Comparison of ENCODE assay signal across 16 cellular contexts in the genomic region with DNA sequence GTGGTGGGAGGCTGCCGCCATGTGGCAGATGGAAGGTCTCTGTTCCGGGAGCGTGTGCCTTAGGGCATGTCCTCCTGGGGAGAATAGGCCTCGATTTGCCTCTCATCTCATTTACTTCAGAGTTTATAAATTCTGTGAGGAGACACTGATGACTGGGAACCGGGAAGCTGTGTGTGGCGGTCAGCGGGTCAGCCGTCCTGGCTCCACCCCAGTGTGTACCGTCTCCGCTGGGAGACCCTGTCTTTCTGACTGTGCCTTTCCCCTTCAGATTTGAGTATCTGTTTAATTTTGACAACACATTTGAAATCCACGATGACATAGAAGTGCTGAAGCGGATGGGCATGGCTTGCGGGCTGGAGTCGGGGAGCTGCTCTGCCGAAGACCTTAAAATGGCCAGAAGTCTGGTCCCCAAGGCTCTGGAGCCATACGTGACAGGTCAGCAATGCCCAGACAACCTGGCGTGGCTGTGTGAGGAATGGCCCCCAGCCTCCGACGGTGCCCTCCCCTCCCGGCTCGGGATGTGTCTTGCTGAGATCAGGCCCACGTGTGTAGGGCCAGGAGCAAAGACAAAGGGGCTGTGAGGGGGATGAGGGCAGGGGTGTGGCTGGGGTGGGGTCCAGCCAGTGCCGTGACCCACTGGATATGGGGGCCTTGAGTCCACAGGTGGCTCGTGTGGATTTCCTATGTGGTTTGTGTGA. TPM values are rescaled to one million over a fixed set of nuclear protein-coding genes. Genes with fewer than 3 reads are reported as not detected.
"Had no signal": no experiment of that assay in that cellular context is flagged by ENCODE, and none has a peak within 500 bp of the region (broad histone marks: within the 10 kb centered on the region; RNA-seq: fewer than 3 reads in every experiment).

No MANE protein-coding gene starts in this region.

- H3K4me3 ChIP-seq: gastroesophageal sphincter, mucosa of descending colon, ovary, skin epidermis, thyroid gland had no signal

- H3K27ac Mint-ChIP-seq: effector memory CD8-positive, alpha-beta T cell had no signal

- H3K4me1 ChIP-seq: gastroesophageal sphincter, thyroid gland had no signal

- H3K36me3 ChIP-seq: ovary had no signal

- H3K9me3 Mint-ChIP-seq: activated T-cell treated with anti-CD3 and anti-CD28 coated beads, Interleukin-2, amount 50 U/mL, for 4 hours; effector memory CD8-positive, alpha-beta T cell had no signal

- H3K9me3 ChIP-seq: gastroesophageal sphincter, mucosa of descending colon, ovary, thyroid gland had no signal

- H3K27ac ChIP-seq: epithelial cell of prostate, gastroesophageal sphincter, ovary, skin epidermis, thyroid gland had no signal

- H3K27me3 Mint-ChIP-seq: effector memory CD8-positive, alpha-beta T cell had no signal

- H3K4me3 Mint-ChIP-seq: activated T-cell treated with anti-CD3 and anti-CD28 coated beads, Interleukin-2, amount 50 U/mL, for 4 hours; effector memory CD8-positive, alpha-beta T cell had no signal

- H3K27me3 ChIP-seq: gastroesophageal sphincter, ovary, thyroid gland had no signal

- ATAC-seq: activated T-cell treated with anti-CD3 and anti-CD28 coated beads, Interleukin-2, amount 50 U/mL, for 4 hours; effector memory CD8-positive, alpha-beta T cell; gastroesophageal sphincter; mucosa of descending colon had no signal

- DNase-seq: activated CD4-positive, alpha-beta T cell treated with anti-CD3 and anti-CD28 coated beads, Interleukin-2, amount 50 U/mL, for 1 hour; activated T-cell treated with anti-CD3 and anti-CD28 coated beads, Interleukin-2, amount 50 U/mL, for 4 hours; caudate nucleus; cortex of kidney; effector memory CD8-positive, alpha-beta T cell; kidney glomerular epithelial cell; thyroid gland had no signal

RNA-seq across cellular contexts. Expression of gene ATP4B, which starts 21.6 kb away (rescaled TPM):
- total RNA-seq: activated T-cell treated with anti-CD3 and anti-CD28 coated beads, Interleukin-2, amount 50 U/mL, for 4 hours; gastroesophageal sphincter; lung microvascular endothelial cell; T-helper 2 cell treated with Interferon-gamma antibody and Interleukin-4, amounts not matched to agents 100 ng/mL and 5 ng/mL, for 36 hours; thyroid gland had no signal
- polyA plus RNA-seq: neural cell, ovary had no signal

RNA-seq across cellular contexts. Expression of gene GRK1, which starts 30.6 kb away (rescaled TPM):
- total RNA-seq: lung microvascular endothelial cell; T-helper 2 cell treated with Interferon-gamma antibody and Interleukin-4, amounts not matched to agents 100 ng/mL and 5 ng/mL, for 36 hours had no signal
- polyA plus RNA-seq: adipose tissue had no signal
